ENCODE assay signal across 35 cellular contexts in the genomic region with DNA sequence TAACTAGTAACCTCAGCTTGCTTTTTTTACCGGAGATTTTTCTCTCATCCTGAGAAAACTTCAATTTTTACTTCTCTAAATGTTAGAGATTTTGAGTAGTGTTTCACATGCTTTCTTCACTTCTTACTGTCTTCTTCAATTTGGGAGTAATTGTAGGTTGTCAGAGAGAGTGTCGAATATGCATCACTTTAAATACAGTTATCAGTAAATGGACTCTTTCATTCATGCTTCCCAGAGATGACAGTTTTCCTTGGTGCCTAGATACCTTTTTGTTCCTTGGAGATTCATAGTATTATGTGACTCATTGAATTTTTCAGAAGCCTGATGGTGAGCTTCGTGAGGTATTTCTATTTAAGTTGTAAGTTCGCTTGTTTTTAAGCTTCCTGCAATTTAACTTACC.
"Had no signal": no experiment of that assay in that cellular context is flagged by ENCODE, and none has a peak within 500 bp of the region (broad histone marks: within the 10 kb centered on the region; RNA-seq: fewer than 3 reads in every experiment).

No MANE protein-coding gene starts in this region.

- H3K4me1 ChIP-seq: adrenal gland, breast epithelium, colonic mucosa, gastrocnemius medialis, heart left ventricle had no signal

- DNase-seq: activated CD4-positive, alpha-beta memory T cell treated with anti-CD3 and anti-CD28 coated beads, Interleukin-2, amount 10 ng/mL, durations not matched to agents 7 days and 5 days; activated CD4-positive, alpha-beta T cell treated with anti-CD3 and anti-CD28 coated beads for 1 hour; activated CD4-positive, alpha-beta T cell treated with anti-CD3 and anti-CD28 coated beads for 4 hours; activated CD4-positive, alpha-beta T cell treated with anti-CD3 and anti-CD28 coated beads, Interleukin-2, amount 10 ng/mL, durations not matched to agents 7 days and 5 days; activated CD4-positive, alpha-beta T cell treated with anti-CD3 and anti-CD28 coated beads, Interleukin-2, amount 50 U/mL, for 4 hours; activated CD4-positive, CD25-positive, alpha-beta regulatory T cell; activated CD8-positive, alpha-beta memory T cell treated with anti-CD3 and anti-CD28 coated beads, Interleukin-2, amount 50 U/mL, for 48 hours; activated effector memory CD4-positive, alpha-beta T cell treated with anti-CD3 and anti-CD28 coated beads, Interleukin-2, amount 50 U/mL, for 16 hours; activated naive CD4-positive, alpha-beta T cell treated with anti-CD3 and anti-CD28 coated beads for 36 hours; activated naive CD8-positive, alpha-beta T cell treated with anti-CD3 and anti-CD28 coated beads for 36 hours; activated naive CD8-positive, alpha-beta T cell treated with anti-CD3 and anti-CD28 coated beads, Interleukin-2, amount 50 U/mL, for 24 hours; activated T-cell treated with anti-CD3 and anti-CD28 coated beads for 4 hours; activated T-cell treated with anti-CD3 and anti-CD28 coated beads, Interleukin-2, amount 50 U/mL, for 24 hours; adrenal gland; amygdala; aorta; central memory CD4-positive, alpha-beta T cell; cerebellar nuclear complex; colonic mucosa; effector CD8-positive, alpha-beta T cell; foreskin fibroblast; gastrocnemius medialis; glutamatergic neuron; heart left ventricle; hypothalamus; T-helper 17 cell had no signal

- H3K36me3 ChIP-seq: adrenal gland, breast epithelium, cardiac muscle cell, colonic mucosa, gastrocnemius medialis, heart left ventricle had no signal

- H3K4me3 ChIP-seq: adrenal gland, breast epithelium, cardiac muscle cell, colonic mucosa, gastrocnemius medialis, heart left ventricle had no signal

- FAIRE-seq: endometrium, endothelial cell of umbilical vein had no signal

- H3K27me3 Mint-ChIP-seq: activated CD4-positive, alpha-beta memory T cell treated with anti-CD3 and anti-CD28 coated beads, Interleukin-2, amount 10 ng/mL, durations not matched to agents 7 days and 5 days; activated CD4-positive, alpha-beta T cell treated with anti-CD3 and anti-CD28 coated beads, Interleukin-2, amount 10 ng/mL, durations not matched to agents 7 days and 5 days; activated naive CD4-positive, alpha-beta T cell treated with anti-CD3 and anti-CD28 coated beads, Interleukin-2, amount 50 U/mL, for 24 hours; activated naive CD8-positive, alpha-beta T cell treated with anti-CD3 and anti-CD28 coated beads for 36 hours; activated naive CD8-positive, alpha-beta T cell treated with anti-CD3 and anti-CD28 coated beads, Interleukin-2, amount 50 U/mL, for 24 hours; activated T-cell treated with anti-CD3 and anti-CD28 coated beads, Interleukin-2, amount 50 U/mL, for 24 hours; brain; T-helper 17 cell had no signal

- H3K27ac Mint-ChIP-seq: activated CD4-positive, alpha-beta memory T cell treated with anti-CD3 and anti-CD28 coated beads, Interleukin-2, amount 10 ng/mL, durations not matched to agents 7 days and 5 days; activated CD4-positive, alpha-beta T cell treated with anti-CD3 and anti-CD28 coated beads, Interleukin-2, amount 10 ng/mL, durations not matched to agents 7 days and 5 days; activated naive CD4-positive, alpha-beta T cell treated with anti-CD3 and anti-CD28 coated beads for 36 hours; activated naive CD4-positive, alpha-beta T cell treated with anti-CD3 and anti-CD28 coated beads, Interleukin-2, amount 50 U/mL, for 24 hours; activated naive CD8-positive, alpha-beta T cell treated with anti-CD3 and anti-CD28 coated beads for 36 hours; activated naive CD8-positive, alpha-beta T cell treated with anti-CD3 and anti-CD28 coated beads, Interleukin-2, amount 50 U/mL, for 24 hours; activated T-cell treated with anti-CD3 and anti-CD28 coated beads, Interleukin-2, amount 50 U/mL, for 24 hours; activated T-helper 1 cell treated with anti-CD3 and anti-CD28 coated beads, Interleukin-12 subunit alpha, Interleukin-12 subunit beta, Interleukin-2, Interleukin-4 antibody, amounts not matched to agents 30 ng/mL and 10 ng/mL and 1 ng/mL, durations not matched to agents 14 hours and 24 hours and 36 hours; activated T-helper 2 cell treated with anti-CD3 and anti-CD28 coated beads, Interferon-gamma antibody, Interleukin-2, Interleukin-4, amounts not matched to agents 10 μg/mL and 5 μg/mL and 100 μg/mL, durations not matched to agents 14 hours and 24 hours and 36 hours had no signal

- ATAC-seq: activated naive CD8-positive, alpha-beta T cell treated with anti-CD3 and anti-CD28 coated beads, Interleukin-2, amount 50 U/mL, for 24 hours; esophagus mucosa; gastrocnemius medialis; heart left ventricle; T-helper 17 cell had no signal

- H3K27me3 ChIP-seq: adrenal gland, breast epithelium, cardiac muscle cell, colonic mucosa, gastrocnemius medialis, heart left ventricle had no signal

- H3K4me3 Mint-ChIP-seq: activated CD4-positive, alpha-beta memory T cell treated with anti-CD3 and anti-CD28 coated beads, Interleukin-2, amount 10 ng/mL, durations not matched to agents 7 days and 5 days; activated CD4-positive, alpha-beta T cell treated with anti-CD3 and anti-CD28 coated beads, Interleukin-2, amount 10 ng/mL, durations not matched to agents 7 days and 5 days; activated naive CD4-positive, alpha-beta T cell treated with anti-CD3 and anti-CD28 coated beads for 36 hours; activated naive CD4-positive, alpha-beta T cell treated with anti-CD3 and anti-CD28 coated beads, Interleukin-2, amount 50 U/mL, for 24 hours; activated naive CD8-positive, alpha-beta T cell treated with anti-CD3 and anti-CD28 coated beads for 36 hours; activated naive CD8-positive, alpha-beta T cell treated with anti-CD3 and anti-CD28 coated beads, Interleukin-2, amount 50 U/mL, for 24 hours; activated T-cell treated with anti-CD3 and anti-CD28 coated beads, Interleukin-2, amount 50 U/mL, for 24 hours; activated T-helper 1 cell treated with anti-CD3 and anti-CD28 coated beads, Interleukin-12 subunit alpha, Interleukin-12 subunit beta, Interleukin-2, Interleukin-4 antibody, amounts not matched to agents 30 ng/mL and 10 ng/mL and 1 ng/mL, durations not matched to agents 14 hours and 24 hours and 36 hours; brain; T-helper 17 cell had no signal

- H3K4me1 Mint-ChIP-seq: activated CD4-positive, alpha-beta T cell treated with anti-CD3 and anti-CD28 coated beads, Interleukin-2, amount 10 ng/mL, durations not matched to agents 7 days and 5 days; activated naive CD4-positive, alpha-beta T cell treated with anti-CD3 and anti-CD28 coated beads, Interleukin-2, amount 50 U/mL, for 24 hours; activated naive CD8-positive, alpha-beta T cell treated with anti-CD3 and anti-CD28 coated beads, Interleukin-2, amount 50 U/mL, for 24 hours; brain had no signal

- H3K27ac ChIP-seq: adrenal gland, breast epithelium, cardiac muscle cell, colonic mucosa, gastrocnemius medialis, heart left ventricle had no signal
